In the genomic region with DNA sequence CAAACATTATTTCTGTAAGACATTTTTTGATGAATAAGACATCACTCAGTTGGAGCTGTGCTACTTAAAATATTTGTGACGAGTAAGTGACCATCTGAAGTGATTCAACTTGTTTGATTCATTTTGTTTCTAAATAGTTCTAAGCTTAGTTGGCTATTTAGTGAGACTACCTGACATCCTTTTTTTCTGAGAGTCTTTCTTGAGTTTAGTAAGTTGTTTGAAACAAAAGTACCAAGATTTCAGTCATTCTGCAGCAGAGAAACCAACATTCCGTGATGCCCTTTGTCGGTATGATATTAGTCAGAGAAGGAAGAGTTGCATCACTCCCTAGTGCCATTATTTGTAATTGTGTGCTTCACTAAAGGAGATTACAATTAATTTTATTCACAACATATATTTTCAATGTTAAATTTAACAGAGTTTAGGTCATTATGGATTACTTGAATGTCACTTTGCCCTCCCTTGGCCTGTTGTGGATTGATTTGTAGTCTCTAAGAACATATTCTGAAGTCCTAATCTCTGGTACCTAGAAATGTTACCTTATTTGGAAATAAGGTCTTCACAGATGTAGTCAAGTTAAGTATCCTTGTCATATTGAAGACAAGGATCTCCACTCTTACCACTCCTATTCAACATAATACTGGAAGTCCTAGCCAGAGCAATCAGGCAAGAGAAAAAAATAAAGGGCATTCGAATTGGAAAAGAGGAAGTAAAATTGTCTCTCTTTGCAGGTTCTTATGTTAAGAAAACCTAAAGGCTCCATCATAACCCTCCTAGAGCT, we compare ENCODE assay signal across 10 cellular contexts.
A peak's percentile ranks its signal among the peaks of the same experiment; 100 is the strongest.
DNase-seq lines count a peak whose midpoint lies in the region; ATAC-seq and TF ChIP-seq lines count a peak whose summit lies in the region.
"Had no signal": no experiment of that assay in that cellular context is flagged by ENCODE, and none has a peak within 500 bp of the region (broad histone marks: within the 10 kb centered on the region; RNA-seq: fewer than 3 reads in every experiment).

No MANE protein-coding gene starts in this region.

- H3K27me3 ChIP-seq in breast epithelium, result no peaks in the 10 kb centered on the region
- no peaks in the 10 kb centered on the region for H3K27me3 ChIP-seq in mammary epithelial cell (ENCODE audit: insufficient read depth, low read length)
- no peaks in the 10 kb centered on the region for H3K27me3 ChIP-seq in adrenal gland

- TF ChIP-seq POLR2A in breast epithelium (IDR thresholded peaks at IDR 0.05) (no peak), adrenal gland (IDR thresholded peaks at IDR 0.05) (no peak)

- in situ Hi-C loops in mammary epithelial cell (cut with MboI; ENCODE audit: low sequenced_read_pairs in 2 of 2), result loop anchor here in 1 of 2 donors (25.0 kb wide), 1 partner anchor 258 kb away; a partner anchor contains a TSS

- peak overlapping the region; percentile 67 for H3K4me2 ChIP-seq in mammary epithelial cell (ENCODE audit: insufficient read depth, low read depth, low read length)

- H3K27ac Mint-ChIP-seq in MCF 10A (ENCODE audit: low read depth, unreplicated experiment), result peak overlapping the region; percentile 87
- peak overlapping the region; percentile 80 for H3K27ac Mint-ChIP-seq in stimulated activated naive CD8-positive, alpha-beta T cell treated with anti-CD3 and anti-CD28 coated beads, Interleukin-15, Interleukin-2, amounts not matched to agents 100 ng/mL and 50 ng/mL, for 24 hours
- peak overlapping the region in 1 of 10 donors; percentile 36 for H3K27ac Mint-ChIP-seq in naive thymus-derived CD8-positive, alpha-beta T cell

- no peaks in the 10 kb centered on the region for H3K27me3 Mint-ChIP-seq in MCF 10A (ENCODE audit: insufficient read depth, unreplicated experiment)
- H3K27me3 Mint-ChIP-seq in stimulated activated naive CD8-positive, alpha-beta T cell treated with anti-CD3 and anti-CD28 coated beads, Interleukin-15, Interleukin-2, amounts not matched to agents 100 ng/mL and 50 ng/mL, for 24 hours, result peaks cover 9% of the 10 kb centered on the region
- H3K27me3 Mint-ChIP-seq in naive thymus-derived CD8-positive, alpha-beta T cell, result peaks cover 0 to 22% (median 8%) of the 10 kb centered on the region in 5 donors

- H3K4me1 ChIP-seq in breast epithelium, result no peaks in the 10 kb centered on the region
- peaks cover 25% of the 10 kb centered on the region for H3K4me1 ChIP-seq in mammary epithelial cell (ENCODE audit: insufficient read depth, low read length)
- no peaks in the 10 kb centered on the region for H3K4me1 ChIP-seq in adrenal gland (replicated peaks in 1 of 2)

- H3K9me3 ChIP-seq in breast epithelium (no peaks in the 10 kb centered on the region), mammary epithelial cell (replicated peaks; ENCODE audit: insufficient read depth, low read length) (no peaks in the 10 kb centered on the region), adrenal gland (replicated peaks in 1 of 3) (no peaks in the 10 kb centered on the region)

- H3K27ac ChIP-seq in breast epithelium (no peak overlapping the region), mammary epithelial cell (ENCODE audit: insufficient read depth, low read depth, low read length) (peak overlapping the region; percentile 95), adrenal gland (no peak overlapping the region)
- H3K27ac ChIP-seq: C4-2B had no signal

- CTCF ChIA-PET in MCF 10A (lab: Yijun Ruan, JAX), result interaction anchor here (0.6 to 0.7 kb wide), 4 partner anchors 9 to 459 kb away, joined by 3 to 4 read pairs (median 4); no protein-coding TSS in a partner anchor
- CTCF ChIA-PET in mammary epithelial cell (lab: Charles Lee; ENCODE audit: low non-redundant PET), result no interaction called here

- H3K79me2 ChIP-seq in mammary epithelial cell (ENCODE audit: insufficient read depth, low read length), result no peaks in the 10 kb centered on the region

- no peaks in the 10 kb centered on the region for H4K20me1 ChIP-seq in mammary epithelial cell (ENCODE audit: insufficient read depth, low read length)

- H3K4me1 Mint-ChIP-seq in MCF 10A (ENCODE audit: insufficient read depth, unreplicated experiment), result peaks cover 16% of the 10 kb centered on the region
- peaks cover 18% of the 10 kb centered on the region for H3K4me1 Mint-ChIP-seq in stimulated activated naive CD8-positive, alpha-beta T cell treated with anti-CD3 and anti-CD28 coated beads, Interleukin-15, Interleukin-2, amounts not matched to agents 100 ng/mL and 50 ng/mL, for 24 hours (ENCODE audit: low read depth)
- H3K4me1 Mint-ChIP-seq in naive thymus-derived CD8-positive, alpha-beta T cell, result peaks cover 0 to 2% (median 0%) of the 10 kb centered on the region in 4 donors

- ATAC-seq in HG03442 (IDR thresholded peaks at IDR 0.05; ENCODE audit: unreplicated experiment), result peak; percentile 90
- no peak for ATAC-seq in naive thymus-derived CD8-positive, alpha-beta T cell

- peaks cover 7% of the 10 kb centered on the region for H3K9me3 Mint-ChIP-seq in MCF 10A (ENCODE audit: unreplicated experiment)
- H3K9me3 Mint-ChIP-seq in stimulated activated naive CD8-positive, alpha-beta T cell treated with anti-CD3 and anti-CD28 coated beads, Interleukin-15, Interleukin-2, amounts not matched to agents 100 ng/mL and 50 ng/mL, for 24 hours, result peaks cover 8% of the 10 kb centered on the region
- H3K9me3 Mint-ChIP-seq in naive thymus-derived CD8-positive, alpha-beta T cell, result peaks cover 0 to 9% (median 0%) of the 10 kb centered on the region in 9 donors

- WGBS in mammary epithelial cell (ENCODE audit: low coverage, missing lambda C conversion rate), result 25% methylated on average over 4 of the region's 4 CpGs
- WGBS in adrenal gland, 4 donors, result 71 to 78% (median 78%) methylated on average over 4 of the region's 4 CpGs

- H3K36me3 Mint-ChIP-seq in MCF 10A (ENCODE audit: insufficient read depth, unreplicated experiment), result no peaks in the 10 kb centered on the region
- H3K36me3 Mint-ChIP-seq in stimulated activated naive CD8-positive, alpha-beta T cell treated with anti-CD3 and anti-CD28 coated beads, Interleukin-15, Interleukin-2, amounts not matched to agents 100 ng/mL and 50 ng/mL, for 24 hours (ENCODE audit: low read depth), result no peaks in the 10 kb centered on the region
- H3K36me3 Mint-ChIP-seq in naive thymus-derived CD8-positive, alpha-beta T cell, result no peaks in the 10 kb centered on the region

- no peak overlapping the region for H3K4me3 ChIP-seq in breast epithelium
- peak overlapping the region in 1 of 3 experiments; percentile 14 for H3K4me3 ChIP-seq in mammary epithelial cell (replicated peaks in 1 of 3; ENCODE audit: insufficient read depth in 1 of 3, low read depth in 2 of 3, low read length in 3 of 3)
- no peak overlapping the region for H3K4me3 ChIP-seq in adrenal gland

- no peak overlapping the region for H3K4me3 Mint-ChIP-seq in MCF 10A (ENCODE audit: unreplicated experiment)
- H3K4me3 Mint-ChIP-seq in stimulated activated naive CD8-positive, alpha-beta T cell treated with anti-CD3 and anti-CD28 coated beads, Interleukin-15, Interleukin-2, amounts not matched to agents 100 ng/mL and 50 ng/mL, for 24 hours, result no peak overlapping the region
- H3K4me3 Mint-ChIP-seq in naive thymus-derived CD8-positive, alpha-beta T cell, result no peak overlapping the region

- H3K36me3 ChIP-seq in breast epithelium (no peaks in the 10 kb centered on the region), mammary epithelial cell (ENCODE audit: insufficient read depth, low read length) (no peaks in the 10 kb centered on the region), adrenal gland (replicated peaks in 1 of 2) (no peaks in the 10 kb centered on the region)

- BruUV-seq in MCF 10A (replicated peaks; lab: Mats Ljungman, UMichigan) (no TSS peak), mammary epithelial cell (replicated peaks; lab: Mats Ljungman, UMichigan) (no TSS peak)

- peak overlapping the region; percentile 63 for H3K9ac ChIP-seq in mammary epithelial cell (ENCODE audit: insufficient read depth, low read length)

- POLR2A ChIA-PET in MCF 10A (lab: Yijun Ruan, JAX), result interaction anchor here (0.6 to 1.3 kb wide), 7 partner anchors 14 to 289 kb away, joined by 3 to 4 read pairs (median 3); no protein-coding TSS in a partner anchor
- POLR2A ChIA-PET in naive thymus-derived CD8-positive, alpha-beta T cell (lab: Charles Lee), result no interaction called here

- peak overlapping the region; percentile 44 for H2AFZ ChIP-seq in mammary epithelial cell (ENCODE audit: low read depth, low read length)

- dilution Hi-C loops in mammary epithelial cell (cut with HindIII; ENCODE audit: low sequenced_read_pairs), result no loop called here

- TF ChIP-seq CTCF in MCF 10A (IDR thresholded peaks at IDR 0.05; ENCODE audit: unreplicated experiment) (no peak), breast epithelium (IDR thresholded peaks at IDR 0.05) (no peak), mammary epithelial cell (conservative IDR thresholded peaks at IDR 0.05 in 1 of 2, IDR thresholded peaks at IDR 0.05 in 1 of 2; ENCODE audit: extremely low read depth in 1 of 2, insufficient read depth in 1 of 2, low read depth in 1 of 2, low read length in 2 of 2) (no peak), adrenal gland (IDR thresholded peaks at IDR 0.05) (no peak)

- intact Hi-C loops in MCF 10A (cut with micrococcal nuclease), result loop anchor here (1.0 to 10.0 kb wide), 5 partner anchors 106 to 384 kb away; no protein-coding TSS in a partner anchor
- intact Hi-C loops in breast epithelium (cut with DNase I; ENCODE audit: low total_unique reads), result no loop called here
- intact Hi-C loops in mammary epithelial cell (cut with micrococcal nuclease), result loop anchor here (1.0 to 2.0 kb wide), 11 partner anchors 8 to 362 kb away; no protein-coding TSS in a partner anchor
- intact Hi-C loops in adrenal gland (cut with DNase I), result no loop called here

- peak; percentile 53 for DNase-seq in MCF 10A (ENCODE audit: unreplicated experiment)
- DNase-seq in breast epithelium (ENCODE audit: low spot score in 2 of 2), result no peak
- DNase-seq in mammary epithelial cell, result peak; percentile 88
- no peak for DNase-seq in adrenal gland
- no peak for DNase-seq in central memory CD4-positive, alpha-beta T cell
- DNase-seq in naive thymus-derived CD8-positive, alpha-beta T cell, result no peak
- DNase-seq: NCI-H2107 had no signal

Comparison
In these comparisons a context has a peak if more than half of its experiments do, and no peak if none do; other contexts are left out.
1. DNase-seq: peak in MCF 10A (single experiment) and mammary epithelial cell (single experiment); none in breast epithelium (0 of 2), adrenal gland (0 of 7), central memory CD4-positive, alpha-beta T cell (single experiment) and naive thymus-derived CD8-positive, alpha-beta T cell (0 of 10).
2. intact Hi-C loops: an anchor here in MCF 10A (1.0 to 10.0 kb wide) and mammary epithelial cell (1.0 to 2.0 kb wide); none called in breast epithelium and adrenal gland.